Comparison of ENCODE assay signal across 19 cellular contexts in the genomic region with DNA sequence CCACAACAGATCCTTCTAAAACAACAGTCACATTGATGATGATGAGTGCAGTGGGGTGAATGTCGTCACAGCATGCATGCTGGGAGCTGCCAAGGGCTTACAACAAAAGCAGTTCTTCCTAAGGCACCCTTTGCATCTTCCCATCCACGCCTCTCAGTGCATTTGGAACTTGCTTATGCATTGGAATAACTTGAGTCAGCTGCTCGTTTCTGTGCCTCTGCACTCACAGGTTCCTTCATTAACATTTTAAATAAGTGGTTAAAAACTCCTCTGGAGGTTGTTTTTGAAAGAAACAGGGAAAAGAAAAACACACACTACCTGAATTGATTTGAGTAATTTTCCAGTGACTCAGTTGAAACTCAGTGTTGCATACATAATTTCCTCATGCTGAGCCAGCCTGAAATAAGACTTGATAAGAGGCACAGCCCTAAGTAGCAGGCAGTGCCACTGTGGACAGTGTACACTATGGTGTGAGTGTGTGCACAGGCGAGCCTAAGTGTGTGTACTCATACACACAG. TPM values are rescaled to one million over a fixed set of nuclear protein-coding genes. Genes with fewer than 3 reads are reported as not detected.
DNase-seq lines count a peak whose midpoint lies in the region; ATAC-seq and TF ChIP-seq lines count a peak whose summit lies in the region.
"Had no signal": no experiment of that assay in that cellular context is flagged by ENCODE, and none has a peak within 500 bp of the region (broad histone marks: within the 10 kb centered on the region; RNA-seq: fewer than 3 reads in every experiment).

No MANE protein-coding gene starts in this region.

- no peaks in the 10 kb centered on the region for H3K9me3 ChIP-seq in adrenal gland (replicated peaks in 1 of 3)
- H3K9me3 ChIP-seq: Caco-2, tibial artery had no signal

- no peak overlapping the region for H3K27ac ChIP-seq in adrenal gland
- H3K27ac ChIP-seq: parathyroid adenoma, tibial artery had no signal

- TF ChIP-seq POLR2A in erythroblast (IDR thresholded peaks at IDR 0.05; ENCODE audit: low read length) = no peak
- TF ChIP-seq POLR2A in adrenal gland (IDR thresholded peaks at IDR 0.05) = no peak

- ATAC-seq in HG02763 (IDR thresholded peaks at IDR 0.05; ENCODE audit: unreplicated experiment) = peak; percentile 3
- no peak for ATAC-seq in GM19328 (IDR thresholded peaks at IDR 0.05; ENCODE audit: unreplicated experiment)

- TF ChIP-seq CTCF in astrocyte of the cerebellum (IDR thresholded peaks at IDR 0.05; ENCODE audit: low read depth, low read length, missing control alignments) = no peak
- TF ChIP-seq CTCF in adrenal gland (IDR thresholded peaks at IDR 0.05) = no peak

- H3K9me3 Mint-ChIP-seq in stimulated activated naive CD8-positive, alpha-beta T cell treated with anti-CD3 and anti-CD28 coated beads, Interleukin-15, Interleukin-2, amounts not matched to agents 100 ng/mL and 50 ng/mL, for 24 hours = peaks cover 16% of the 10 kb centered on the region
- H3K9me3 Mint-ChIP-seq: endodermal cell; T-helper 1 cell treated with Interleukin-12 subunit alpha and Interleukin-12 subunit beta and Interleukin-4 antibody, amounts not matched to agents 30 μg/mL and 1 μg/mL, for 36 hours had no signal

- no peaks in the 10 kb centered on the region for H3K27me3 ChIP-seq in adrenal gland
- H3K27me3 ChIP-seq: tibial artery had no signal

- H3K27me3 Mint-ChIP-seq in stimulated activated naive CD8-positive, alpha-beta T cell treated with anti-CD3 and anti-CD28 coated beads, Interleukin-15, Interleukin-2, amounts not matched to agents 100 ng/mL and 50 ng/mL, for 24 hours = peaks cover 4% of the 10 kb centered on the region

- H3K4me3 Mint-ChIP-seq in stimulated activated naive CD8-positive, alpha-beta T cell treated with anti-CD3 and anti-CD28 coated beads, Interleukin-15, Interleukin-2, amounts not matched to agents 100 ng/mL and 50 ng/mL, for 24 hours = no peak overlapping the region
- H3K4me3 Mint-ChIP-seq: endodermal cell; T-helper 1 cell treated with Interleukin-12 subunit alpha and Interleukin-12 subunit beta and Interleukin-4 antibody, amounts not matched to agents 30 μg/mL and 1 μg/mL, for 36 hours had no signal

- peaks cover 11% of the 10 kb centered on the region in 2 donors for H3K4me1 ChIP-seq in adrenal gland (replicated peaks in 1 of 2)
- H3K4me1 ChIP-seq: Caco-2, parathyroid adenoma had no signal

- H3K36me3 Mint-ChIP-seq in stimulated activated naive CD8-positive, alpha-beta T cell treated with anti-CD3 and anti-CD28 coated beads, Interleukin-15, Interleukin-2, amounts not matched to agents 100 ng/mL and 50 ng/mL, for 24 hours (ENCODE audit: low read depth) = peaks cover 42% of the 10 kb centered on the region

- H3K36me3 ChIP-seq in adrenal gland (replicated peaks in 1 of 2) = peaks cover 0 to 3% of the 10 kb centered on the region in 2 donors

- H3K4me1 Mint-ChIP-seq in stimulated activated naive CD8-positive, alpha-beta T cell treated with anti-CD3 and anti-CD28 coated beads, Interleukin-15, Interleukin-2, amounts not matched to agents 100 ng/mL and 50 ng/mL, for 24 hours (ENCODE audit: low read depth) = peaks cover 16% of the 10 kb centered on the region

- 91 to 92% (median 92%) methylated on average over 4 of the region's 4 CpGs for WGBS in adrenal gland, 4 donors

- in situ Hi-C loops in astrocyte of the cerebellum (cut with HindIII; ENCODE audit: low sequenced_read_pairs) = no loop called here

- intact Hi-C loops in adrenal gland (cut with DNase I) = no loop called here

- peak; percentile 16 for DNase-seq in stimulated activated CD4-positive, alpha-beta T cell treated with anti-CD3 and anti-CD28 coated beads, Interleukin-1b, Interleukin-23, amount 100 ng/mL, for 48 hours
- DNase-seq in stimulated activated CD4-positive, alpha-beta T cell treated with anti-CD3 and anti-CD28 coated beads, Interleukin-4, amount 100 ng/mL, for 4 hours = no peak
- peak; percentile 67 for DNase-seq in astrocyte of the cerebellum (ENCODE audit: low read depth)
- no peak for DNase-seq in erythroblast (lab: John Stamatoyannopoulos, UW)
- DNase-seq in adrenal gland = no peak
- DNase-seq: activated effector memory CD4-positive, alpha-beta T cell treated with Interleukin-2 at 50 U/mL for 16 hours; Caco-2; endodermal cell; foreskin melanocyte; midbrain; NCI-H2081 treated with DMSO at 0.1 percent for 48 hours; NCI-H748 treated with DMSO at 0.1 percent for 48 hours; stimulated activated CD4-positive, alpha-beta T cell treated with anti-CD3 and anti-CD28 coated beads, Interleukin-12 subunit alpha, Interleukin-12 subunit beta, amount 100 ng/mL, for 4 hours; tibial artery had no signal

- H3K27ac Mint-ChIP-seq in stimulated activated naive CD8-positive, alpha-beta T cell treated with anti-CD3 and anti-CD28 coated beads, Interleukin-15, Interleukin-2, amounts not matched to agents 100 ng/mL and 50 ng/mL, for 24 hours = peak overlapping the region; percentile 40
- H3K27ac Mint-ChIP-seq: endodermal cell; T-helper 1 cell treated with Interleukin-12 subunit alpha and Interleukin-12 subunit beta and Interleukin-4 antibody, amounts not matched to agents 30 μg/mL and 1 μg/mL, for 36 hours had no signal

- no peak overlapping the region for H3K4me3 ChIP-seq in astrocyte of the cerebellum (ENCODE audit: low read depth, low read length)
- no peak overlapping the region for H3K4me3 ChIP-seq in adrenal gland
- H3K4me3 ChIP-seq: tibial artery had no signal

RNA-seq across cellular contexts. Expression of a gene that starts 46.8 kb away (rescaled TPM):
- total RNA-seq in adrenal gland = not detected
- not detected for polyA plus RNA-seq in adrenal gland
- total RNA-seq: Caco-2, endodermal cell had no signal

Comparison
In these comparisons a context has a peak if more than half of its experiments do, and no peak if none do; other contexts are left out.
1. DNase-seq: peak in stimulated activated CD4-positive, alpha-beta T cell treated with anti-CD3 and anti-CD28 coated beads, Interleukin-1b, Interleukin-23, amount 100 ng/mL, for 48 hours (single experiment) and astrocyte of the cerebellum (single experiment); none in stimulated activated CD4-positive, alpha-beta T cell treated with anti-CD3 and anti-CD28 coated beads, Interleukin-4, amount 100 ng/mL, for 4 hours (0 of 2), erythroblast (0 of 2) and adrenal gland (0 of 7).